ENCODE assay signal across 1 cellular context in the genomic region with DNA sequence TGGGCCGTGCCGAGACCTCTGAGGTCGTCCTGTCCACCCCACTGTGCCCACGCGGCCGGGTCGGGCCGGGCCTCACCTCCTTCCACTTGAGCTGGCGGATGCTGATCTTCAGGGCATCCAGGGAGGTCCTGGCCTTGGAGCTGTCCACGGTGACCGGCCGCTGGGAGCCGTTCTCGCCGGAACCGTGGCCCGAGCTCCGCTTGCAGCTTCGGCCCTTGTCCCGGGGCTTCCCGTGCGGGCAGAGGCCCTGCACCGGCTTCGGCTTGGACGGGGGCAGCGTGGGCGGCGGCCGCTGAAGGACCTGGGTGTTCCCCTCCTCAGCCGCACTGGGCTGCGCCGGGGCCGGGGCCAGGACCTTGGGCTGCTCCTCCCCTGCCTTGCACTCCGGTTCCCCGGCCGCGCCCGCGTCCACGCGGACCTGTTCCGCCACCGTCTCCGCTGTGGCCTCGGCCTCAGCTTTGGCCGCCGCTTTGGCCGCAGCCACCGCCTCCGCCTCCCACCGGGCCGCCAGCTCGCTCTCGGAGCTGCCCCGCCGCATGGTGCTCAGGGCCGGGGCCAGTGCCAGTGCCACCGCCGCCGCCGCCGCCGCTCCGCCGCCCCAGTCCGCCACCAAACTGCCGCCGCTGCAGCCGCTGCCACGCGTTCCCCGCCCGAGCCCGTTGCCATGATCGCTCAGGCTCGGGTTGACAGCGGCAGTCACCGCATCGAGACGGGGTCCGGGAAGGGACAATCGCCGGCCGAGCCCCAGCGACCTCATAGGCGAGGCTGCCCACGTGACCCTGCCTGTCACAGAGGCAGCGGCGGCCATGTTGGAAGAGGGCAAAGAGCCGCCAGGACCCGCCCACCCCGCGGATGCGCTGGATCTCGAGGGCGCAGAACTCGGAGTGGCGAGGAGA.
A peak's percentile ranks its signal among the peaks of the same experiment; 100 is the strongest.
TF ChIP-seq lines count a peak whose summit lies in the region.

A gene with protein sequence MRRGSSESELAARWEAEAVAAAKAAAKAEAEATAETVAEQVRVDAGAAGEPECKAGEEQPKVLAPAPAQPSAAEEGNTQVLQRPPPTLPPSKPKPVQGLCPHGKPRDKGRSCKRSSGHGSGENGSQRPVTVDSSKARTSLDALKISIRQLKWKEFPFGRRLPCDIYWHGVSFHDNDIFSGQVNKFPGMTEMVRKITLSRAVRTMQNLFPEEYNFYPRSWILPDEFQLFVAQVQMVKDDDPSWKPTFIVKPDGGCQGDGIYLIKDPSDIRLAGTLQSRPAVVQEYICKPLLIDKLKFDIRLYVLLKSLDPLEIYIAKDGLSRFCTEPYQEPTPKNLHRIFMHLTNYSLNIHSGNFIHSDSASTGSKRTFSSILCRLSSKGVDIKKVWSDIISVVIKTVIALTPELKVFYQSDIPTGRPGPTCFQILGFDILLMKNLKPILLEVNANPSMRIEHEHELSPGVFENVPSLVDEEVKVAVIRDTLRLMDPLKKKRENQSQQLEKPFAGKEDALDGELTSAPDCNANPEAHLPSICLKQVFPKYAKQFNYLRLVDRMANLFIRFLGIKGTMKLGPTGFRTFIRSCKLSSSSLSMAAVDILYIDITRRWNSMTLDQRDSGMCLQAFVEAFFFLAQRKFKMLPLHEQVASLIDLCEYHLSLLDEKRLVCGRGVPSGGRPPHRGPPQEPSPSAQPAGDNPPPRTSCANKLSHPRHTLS (minus strand): TSS at position 698 of the 896 bp plus-strand sequence. CDS start 160 bp downstream, at position 538.

TF ChIP-seq in HEK293, 187 proteins besides CTCF, POLR2A, EP300 and RAD21 (continued from another document and continues in another):
- TF ChIP-seq PRDM1 (tag by site-specific recombination; IDR thresholded peaks at IDR 0.05) (no peak), ZNF473 (tag by site-specific recombination; IDR thresholded peaks at IDR 0.05) (no peak), ZNF777 (tag by site-specific recombination; IDR thresholded peaks at IDR 0.05; ENCODE audit: borderline replicate concordance) (no peak), ZBTB21 (tag by site-specific recombination; IDR thresholded peaks at IDR 0.05) (no peak), ZNF623 (tag by site-specific recombination; IDR thresholded peaks at IDR 0.05) (no peak), ZNF239 (tag by site-specific recombination; IDR thresholded peaks at IDR 0.05) (no peak), KLF10 (tag by site-specific recombination; IDR thresholded peaks at IDR 0.05) (peak; percentile 52; the same call in 1 of the 2 replicates), BCL11B (tag by site-specific recombination; IDR thresholded peaks at IDR 0.05; ENCODE audit: low read depth) (no peak), ZNF2 (tag by site-specific recombination; IDR thresholded peaks at IDR 0.05) (0 out of 2 replicates have a peak, but pooled peaks have one; percentile 26), ZBTB48 (tag by site-specific recombination; IDR thresholded peaks at IDR 0.05) (0 out of 2 replicates have a peak, but pooled peaks have one; percentile 43), ZNF280C (tag by site-specific recombination; IDR thresholded peaks at IDR 0.05) (no peak), ZNF266 (tag by site-specific recombination; IDR thresholded peaks at IDR 0.05; ENCODE audit: low read depth) (no peak), EGR2 (tag by site-specific recombination; IDR thresholded peaks at IDR 0.05; ENCODE audit: low read depth) (peak; percentile 43), ZNF449 (tag by site-specific recombination; IDR thresholded peaks at IDR 0.05) (no peak), TCF7L2 (IDR thresholded peaks at IDR 0.05; ENCODE audit: borderline replicate concordance, low read depth, low read length) (no peak), ZNF510 (tag by site-specific recombination; IDR thresholded peaks at IDR 0.05; ENCODE audit: insufficient replicate concordance) (no peak), ZNF660 (tag by site-specific recombination; IDR thresholded peaks at IDR 0.05) (no peak), TRIM28 (IDR thresholded peaks at IDR 0.05; ENCODE audit: borderline replicate concordance, low read length) (no peak), ZNF629 (tag by site-specific recombination; IDR thresholded peaks at IDR 0.05) (peak; percentile 46; the same call in 1 of the 2 replicates), SP7 (tag by site-specific recombination; IDR thresholded peaks at IDR 0.05) (0 out of 2 replicates have a peak, but pooled peaks have one; percentile 52), ZNF768 (tag by site-specific recombination; IDR thresholded peaks at IDR 0.05) (no peak), PBX3 (CRISPR knock-in tag; IDR thresholded peaks at IDR 0.05) (peak; percentile 94), ZNF423 (tag by site-specific recombination; IDR thresholded peaks at IDR 0.05) (no peak), ZNF10 (tag by site-specific recombination; IDR thresholded peaks at IDR 0.05) (no peak), ZNF214 (tag by site-specific recombination; IDR thresholded peaks at IDR 0.05; ENCODE audit: borderline replicate concordance) (no peak), ZNF169 (tag by site-specific recombination; IDR thresholded peaks at IDR 0.05) (no peak), HOXC10 (CRISPR knock-in tag; IDR thresholded peaks at IDR 0.05) (no peak), ZNF747 (tag by site-specific recombination; IDR thresholded peaks at IDR 0.05) (no peak), HOXD13 (CRISPR knock-in tag; IDR thresholded peaks at IDR 0.05; ENCODE audit: borderline replicate concordance) (no peak), ZNF394 (tag by site-specific recombination; IDR thresholded peaks at IDR 0.05; ENCODE audit: borderline replicate concordance) (no peak; the same call in 1 of the 2 replicates), ZNF785 (tag by site-specific recombination; IDR thresholded peaks at IDR 0.05) (no peak), ZNF670 (tag by site-specific recombination; IDR thresholded peaks at IDR 0.05; ENCODE audit: low read depth) (no peak), ZNF292 (tag by site-specific recombination; IDR thresholded peaks at IDR 0.05; ENCODE audit: borderline replicate concordance, low read depth) (no peak), ZNF521 (tag by site-specific recombination; IDR thresholded peaks at IDR 0.05) (no peak), ZNF155 (tag by site-specific recombination; IDR thresholded peaks at IDR 0.05) (no peak)
- TF ChIP-seq, protein P1, sequence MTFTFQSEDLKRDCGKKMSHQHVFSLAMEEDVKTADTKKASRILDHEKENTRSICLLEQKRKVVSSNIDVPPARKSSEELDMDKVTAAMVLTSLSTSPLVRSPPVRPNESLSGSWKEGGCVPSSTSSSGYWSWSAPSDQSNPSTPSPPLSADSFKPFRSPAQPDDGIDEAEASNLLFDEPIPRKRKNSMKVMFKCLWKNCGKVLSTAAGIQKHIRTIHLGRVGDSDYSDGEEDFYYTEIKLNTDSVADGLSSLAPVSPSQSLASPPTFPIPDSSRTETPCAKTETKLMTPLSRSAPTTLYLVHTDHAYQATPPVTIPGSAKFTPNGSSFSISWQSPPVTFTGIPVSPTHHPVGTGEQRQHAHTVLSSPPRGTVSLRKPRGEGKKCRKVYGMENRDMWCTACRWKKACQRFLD (tag by site-specific recombination; IDR thresholded peaks at IDR 0.05), result no peak
- TF ChIP-seq, protein P2, sequence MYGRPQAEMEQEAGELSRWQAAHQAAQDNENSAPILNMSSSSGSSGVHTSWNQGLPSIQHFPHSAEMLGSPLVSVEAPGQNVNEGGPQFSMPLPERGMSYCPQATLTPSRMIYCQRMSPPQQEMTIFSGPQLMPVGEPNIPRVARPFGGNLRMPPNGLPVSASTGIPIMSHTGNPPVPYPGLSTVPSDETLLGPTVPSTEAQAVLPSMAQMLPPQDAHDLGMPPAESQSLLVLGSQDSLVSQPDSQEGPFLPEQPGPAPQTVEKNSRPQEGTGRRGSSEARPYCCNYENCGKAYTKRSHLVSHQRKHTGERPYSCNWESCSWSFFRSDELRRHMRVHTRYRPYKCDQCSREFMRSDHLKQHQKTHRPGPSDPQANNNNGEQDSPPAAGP (tag by site-specific recombination; IDR thresholded peaks at IDR 0.05), result peak; percentile 50; the same call in 1 of the 2 replicates
- TF ChIP-seq, protein P3, sequence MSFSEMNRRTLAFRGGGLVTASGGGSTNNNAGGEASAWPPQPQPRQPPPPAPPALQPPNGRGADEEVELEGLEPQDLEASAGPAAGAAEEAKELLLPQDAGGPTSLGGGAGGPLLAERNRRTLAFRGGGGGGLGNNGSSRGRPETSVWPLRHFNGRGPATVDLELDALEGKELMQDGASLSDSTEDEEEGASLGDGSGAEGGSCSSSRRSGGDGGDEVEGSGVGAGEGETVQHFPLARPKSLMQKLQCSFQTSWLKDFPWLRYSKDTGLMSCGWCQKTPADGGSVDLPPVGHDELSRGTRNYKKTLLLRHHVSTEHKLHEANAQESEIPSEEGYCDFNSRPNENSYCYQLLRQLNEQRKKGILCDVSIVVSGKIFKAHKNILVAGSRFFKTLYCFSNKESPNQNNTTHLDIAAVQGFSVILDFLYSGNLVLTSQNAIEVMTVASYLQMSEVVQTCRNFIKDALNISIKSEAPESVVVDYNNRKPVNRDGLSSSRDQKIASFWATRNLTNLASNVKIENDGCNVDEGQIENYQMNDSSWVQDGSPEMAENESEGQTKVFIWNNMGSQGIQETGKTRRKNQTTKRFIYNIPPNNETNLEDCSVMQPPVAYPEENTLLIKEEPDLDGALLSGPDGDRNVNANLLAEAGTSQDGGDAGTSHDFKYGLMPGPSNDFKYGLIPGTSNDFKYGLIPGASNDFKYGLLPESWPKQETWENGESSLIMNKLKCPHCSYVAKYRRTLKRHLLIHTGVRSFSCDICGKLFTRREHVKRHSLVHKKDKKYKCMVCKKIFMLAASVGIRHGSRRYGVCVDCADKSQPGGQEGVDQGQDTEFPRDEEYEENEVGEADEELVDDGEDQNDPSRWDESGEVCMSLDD (tag by site-specific recombination; IDR thresholded peaks at IDR 0.05), result no peak
- TF ChIP-seq, protein P4, sequence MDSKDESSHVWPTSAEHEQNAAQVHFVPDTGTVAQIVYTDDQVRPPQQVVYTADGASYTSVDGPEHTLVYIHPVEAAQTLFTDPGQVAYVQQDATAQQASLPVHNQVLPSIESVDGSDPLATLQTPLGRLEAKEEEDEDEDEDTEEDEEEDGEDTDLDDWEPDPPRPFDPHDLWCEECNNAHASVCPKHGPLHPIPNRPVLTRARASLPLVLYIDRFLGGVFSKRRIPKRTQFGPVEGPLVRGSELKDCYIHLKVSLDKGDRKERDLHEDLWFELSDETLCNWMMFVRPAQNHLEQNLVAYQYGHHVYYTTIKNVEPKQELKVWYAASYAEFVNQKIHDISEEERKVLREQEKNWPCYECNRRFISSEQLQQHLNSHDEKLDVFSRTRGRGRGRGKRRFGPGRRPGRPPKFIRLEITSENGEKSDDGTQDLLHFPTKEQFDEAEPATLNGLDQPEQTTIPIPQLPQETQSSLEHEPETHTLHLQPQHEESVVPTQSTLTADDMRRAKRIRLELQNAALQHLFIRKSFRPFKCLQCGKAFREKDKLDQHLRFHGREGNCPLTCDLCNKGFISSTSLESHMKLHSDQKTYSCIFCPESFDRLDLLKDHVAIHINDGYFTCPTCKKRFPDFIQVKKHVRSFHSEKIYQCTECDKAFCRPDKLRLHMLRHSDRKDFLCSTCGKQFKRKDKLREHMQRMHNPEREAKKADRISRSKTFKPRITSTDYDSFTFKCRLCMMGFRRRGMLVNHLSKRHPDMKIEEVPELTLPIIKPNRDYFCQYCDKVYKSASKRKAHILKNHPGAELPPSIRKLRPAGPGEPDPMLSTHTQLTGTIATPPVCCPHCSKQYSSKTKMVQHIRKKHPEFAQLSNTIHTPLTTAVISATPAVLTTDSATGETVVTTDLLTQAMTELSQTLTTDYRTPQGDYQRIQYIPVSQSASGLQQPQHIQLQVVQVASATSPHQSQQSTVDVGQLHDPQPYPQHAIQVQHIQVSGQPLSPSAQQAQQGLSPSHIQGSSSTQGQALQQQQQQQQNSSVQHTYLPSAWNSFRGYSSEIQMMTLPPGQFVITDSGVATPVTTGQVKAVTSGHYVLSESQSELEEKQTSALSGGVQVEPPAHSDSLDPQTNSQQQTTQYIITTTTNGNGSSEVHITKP (tag by site-specific recombination; IDR thresholded peaks at IDR 0.05), result 0 out of 2 replicates have a peak, but pooled peaks have one; percentile 6
- TF ChIP-seq, protein P5, sequence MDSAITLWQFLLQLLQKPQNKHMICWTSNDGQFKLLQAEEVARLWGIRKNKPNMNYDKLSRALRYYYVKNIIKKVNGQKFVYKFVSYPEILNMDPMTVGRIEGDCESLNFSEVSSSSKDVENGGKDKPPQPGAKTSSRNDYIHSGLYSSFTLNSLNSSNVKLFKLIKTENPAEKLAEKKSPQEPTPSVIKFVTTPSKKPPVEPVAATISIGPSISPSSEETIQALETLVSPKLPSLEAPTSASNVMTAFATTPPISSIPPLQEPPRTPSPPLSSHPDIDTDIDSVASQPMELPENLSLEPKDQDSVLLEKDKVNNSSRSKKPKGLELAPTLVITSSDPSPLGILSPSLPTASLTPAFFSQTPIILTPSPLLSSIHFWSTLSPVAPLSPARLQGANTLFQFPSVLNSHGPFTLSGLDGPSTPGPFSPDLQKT (IDR thresholded peaks at IDR 0.05; ENCODE audit: borderline replicate concordance, low read depth, low read length), result no peak
